Comparison of ENCODE assay signal across 33 cellular contexts in genomic region chr1:193519922-193520321, GRCh38.
A peak's percentile ranks its signal among the peaks of the same experiment; 100 is the strongest.
DNase-seq lines count a peak whose midpoint lies in the region; ATAC-seq, FAIRE-seq and TF ChIP-seq lines count a peak whose summit lies in the region.
"Had no signal": no experiment of that assay in that cellular context is flagged by ENCODE, and none has a peak within 500 bp of the region (broad histone marks: within the 10 kb centered on the region; RNA-seq: fewer than 3 reads in every experiment).

No MANE protein-coding gene starts in this region.

- H3K27ac Mint-ChIP-seq in T-helper 2 cell treated with Interferon-gamma antibody and Interleukin-4, amounts not matched to agents 5 μg/mL and 100 μg/mL, for 36 hours, result no peak overlapping the region
- H3K27ac Mint-ChIP-seq: activated T-cell treated with anti-CD3 and anti-CD28 coated beads, Interleukin-2, amount 50 U/mL, for 24 hours; memory B cell had no signal

- no peak overlapping the region for H4K91ac ChIP-seq in H1 (replicated peaks; ENCODE audit: insufficient read length, low read length)

- H3K79me2 ChIP-seq in OCI-LY1 (ENCODE audit: insufficient read depth, low read length) (no peaks in the 10 kb centered on the region), H1 (ENCODE audit: control insufficient read depth in 1 of 2, insufficient read depth in 2 of 2, low read length in 2 of 2) (no peaks in the 10 kb centered on the region)

- H2BK20ac ChIP-seq in H1 (ENCODE audit: low read length), result no peak overlapping the region

- H3K79me1 ChIP-seq in H1 (ENCODE audit: low read depth, low read length), result no peaks in the 10 kb centered on the region

- 0 out of 2 replicates have a peak overlapping the region, but pooled peaks have one; percentile 80 for H2AFZ ChIP-seq in OCI-LY1 (ENCODE audit: low read length)
- H2AFZ ChIP-seq in H1 (ENCODE audit: low read length), result no peak overlapping the region

- H3K4me3 Mint-ChIP-seq in T-helper 2 cell treated with Interferon-gamma antibody and Interleukin-4, amounts not matched to agents 5 μg/mL and 100 μg/mL, for 36 hours, result no peak overlapping the region
- H3K4me3 Mint-ChIP-seq: activated T-cell treated with anti-CD3 and anti-CD28 coated beads, Interleukin-2, amount 50 U/mL, for 24 hours; memory B cell had no signal

- TF ChIP-seq POLR2A in H1 (IDR thresholded peaks at IDR 0.05; ENCODE audit: control extremely low read depth in 1 of 2, low read depth in 2 of 2, low read length in 2 of 2), result no peak
- no peak for TF ChIP-seq POLR2A in testis (IDR thresholded peaks at IDR 0.05)

- H3K23me2 ChIP-seq in H1 (ENCODE audit: low read depth, low read length), result no peaks in the 10 kb centered on the region

- ATAC-seq in HG02884 (IDR thresholded peaks at IDR 0.05; ENCODE audit: unreplicated experiment) (no peak), GM21390 (IDR thresholded peaks at IDR 0.05; ENCODE audit: unreplicated experiment) (no peak)
- ATAC-seq: left lobe of liver, upper lobe of right lung had no signal

- no peak overlapping the region for H3K18ac ChIP-seq in H1 (ENCODE audit: extremely low read depth, low read length)

- no peaks in the 10 kb centered on the region for H3K9me2 ChIP-seq in OCI-LY1 (ENCODE audit: low read depth, low read length)

- no peak overlapping the region for H4K5ac ChIP-seq in H1 (ENCODE audit: insufficient read length, low read depth, low read length)

- H3K36me3 ChIP-seq in OCI-LY1 (ENCODE audit: insufficient read depth, low read length) (no peaks in the 10 kb centered on the region), H1 (ENCODE audit: control insufficient read depth in 2 of 4, insufficient read depth in 4 of 4, low read length in 3 of 4) (no peaks in the 10 kb centered on the region; a peak in 2 of 8 replicates), testis (ENCODE audit: low read depth, missing control alignments) (no peaks in the 10 kb centered on the region)
- H3K36me3 ChIP-seq: BLaER1, cardiac muscle cell, colonic mucosa, HAP-1, ovary, Peyer's patch, upper lobe of right lung, WERI-Rb-1 had no signal

- WGBS in H1 (ENCODE audit: extremely low coverage in 1 of 2, insufficient coverage in 1 of 2, insufficient read length in 1 of 2, insufficient replicate concordance in 2 of 2, low coverage in 1 of 2, low lambda C conversion rate in 2 of 2, missing lambda C conversion rate in 1 of 2), 2 experiments, result 78% methylated on average over 5 of the region's 5 CpGs; no CpG with 5 or more reads in 1 of the 2 experiments
- WGBS in testis, 2 donors, result 90 to 94% methylated on average over 5 of the region's 5 CpGs

- no peak for TF ChIP-seq EP300 in H1 (IDR thresholded peaks at IDR 0.05; ENCODE audit: borderline replicate concordance in 1 of 2, low read depth in 2 of 2, low read length in 2 of 2)

- peak; percentile 31 to 48 for TF ChIP-seq RAD21 in H1 (IDR thresholded peaks at IDR 0.05 in 1 of 2, conservative IDR thresholded peaks at IDR 0.05 in 1 of 2; ENCODE audit: low read depth in 2 of 2, low read length in 2 of 2)

- H3K4me1 ChIP-seq in OCI-LY1 (ENCODE audit: insufficient read depth, low read length, severe bottlenecking), result no peaks in the 10 kb centered on the region
- no peaks in the 10 kb centered on the region for H3K4me1 ChIP-seq in H1 (replicated peaks in 1 of 4; ENCODE audit: control insufficient read depth in 3 of 4, insufficient read depth in 4 of 4, low read length in 3 of 4)
- H3K4me1 ChIP-seq in testis, result no peaks in the 10 kb centered on the region
- H3K4me1 ChIP-seq: BLaER1, colonic mucosa, HAP-1, Peyer's patch, upper lobe of right lung had no signal

- H3K4ac ChIP-seq in H1 (replicated peaks; ENCODE audit: insufficient read length, low read depth, low read length), result no peak overlapping the region

- no peak overlapping the region for H3K14ac ChIP-seq in H1 (ENCODE audit: insufficient read length)

- H3K27ac ChIP-seq in C4-2B (no peak overlapping the region), OCI-LY1 (ENCODE audit: low read depth, low read length, poor library complexity, severe bottlenecking) (no peak overlapping the region), H1 (ENCODE audit: low read depth, low read length) (no peak overlapping the region), testis (no peak overlapping the region)
- H3K27ac ChIP-seq: BLaER1, cardiac muscle cell, colonic mucosa, epithelial cell of prostate, ovary, Peyer's patch, skin epidermis, upper lobe of right lung, WERI-Rb-1 had no signal

- DNase-seq in H1 (ENCODE audit: low read depth in 1 of 2, low spot score in 2 of 2), result no peak
- no peak for DNase-seq in T-helper 2 cell treated with Interferon-gamma antibody and Interleukin-4, amounts not matched to agents 5 μg/mL and 100 μg/mL, for 36 hours (ENCODE audit: low spot score)
- DNase-seq in testis, result no peak
- DNase-seq: activated CD4-positive, alpha-beta T cell treated with anti-CD3 and anti-CD28 coated beads, Interleukin-2, amount 50 U/mL, for 1 hour; activated gamma-delta T cell; activated T-cell treated with anti-CD3 and anti-CD28 coated beads, Interleukin-2, amount 50 U/mL, for 24 hours; colonic mucosa; DMS79 treated with DMSO at 0.1 percent for 48 hours; effector CD8-positive, alpha-beta T cell; NCI-H1105 treated with DMSO at 0.1 percent for 48 hours; NCI-H187 treated with DMSO at 0.1 percent for 48 hours; NCI-H510A; ovary; Peyer's patch; retina; SHP77 treated with DMSO at 0.1 percent for 48 hours; stimulated activated naive CD4-positive, alpha-beta T cell; T1000; upper lobe of right lung; WERI-Rb-1 had no signal

- intact Hi-C loops in testis (cut with DNase I; ENCODE audit: low total_unique reads), result no loop called here

- H3F3A ChIP-seq in OCI-LY1 (ENCODE audit: insufficient read depth, low read length), result no peaks in the 10 kb centered on the region

- CTCF ChIA-PET in H1 (lab: Charles Lee; ENCODE audit: partially characterized antibody), result interaction anchor here (1.0 to 1.3 kb wide), 4 partner anchors 15 to 173 kb away, joined by 3 read pairs; no protein-coding TSS in a partner anchor

- no peak overlapping the region for H2BK120ac ChIP-seq in H1 (replicated peaks; ENCODE audit: low read depth, low read length)

- H3K4me3 ChIP-seq in OCI-LY1 (ENCODE audit: low read depth, low read length, poor library complexity, severe bottlenecking) (no peak overlapping the region), H1 (ENCODE audit: extremely low read depth in 1 of 4, insufficient read depth in 2 of 4, low read depth in 3 of 4, low read length in 4 of 4) (no peak overlapping the region), testis (no peak overlapping the region)
- H3K4me3 ChIP-seq: BLaER1, cardiac muscle cell, colonic mucosa, HAP-1, ovary, Peyer's patch, skin epidermis, upper lobe of right lung had no signal

- H4K8ac ChIP-seq in H1 (ENCODE audit: extremely low read depth, insufficient read depth, low read length), result no peak overlapping the region

- no peak overlapping the region for H3K56ac ChIP-seq in H1 (replicated peaks; ENCODE audit: insufficient read length, low read depth, low read length)

- H3K9me3 ChIP-seq in OCI-LY1 (ENCODE audit: low read length) (no peaks in the 10 kb centered on the region), H1 (ENCODE audit: insufficient read depth in 2 of 2, low read depth in 1 of 2, low read length in 1 of 2) (no peaks in the 10 kb centered on the region), testis (no peaks in the 10 kb centered on the region)
- H3K9me3 ChIP-seq: BLaER1, colonic mucosa, HAP-1, ovary, Peyer's patch, upper lobe of right lung had no signal

- TF ChIP-seq CTCF in C4-2B (conservative IDR thresholded peaks at IDR 0.05), result peak; percentile 57
- peak; percentile 4 for TF ChIP-seq CTCF in GM12873 (IDR thresholded peaks at IDR 0.05; ENCODE audit: insufficient read depth, low read depth, low read length, missing control alignments)
- TF ChIP-seq CTCF in OCI-LY1 (IDR thresholded peaks at IDR 0.05; ENCODE audit: low read length), result peak; percentile 19; the same call in 1 of the 2 replicates
- peak; percentile 35 to 41 (median 37) for TF ChIP-seq CTCF in H1 (IDR thresholded peaks at IDR 0.05; ENCODE audit: control extremely low read depth in 1 of 3, insufficient read depth in 1 of 3, low read depth in 1 of 3, low read length in 3 of 3)
- TF ChIP-seq CTCF in testis (IDR thresholded peaks at IDR 0.05), result no peak

- POLR2A ChIA-PET in H1 (lab: Charles Lee; ENCODE audit: partially characterized antibody), result no interaction called here

- no peak overlapping the region for H2BK5ac ChIP-seq in H1 (ENCODE audit: low read depth, low read length)

- no peak for FAIRE-seq in H1 (lab: Jason Lieb, UNC)
- FAIRE-seq: astrocyte had no signal

- H3K27me3 ChIP-seq in OCI-LY1 (ENCODE audit: insufficient read depth, low read length) (no peaks in the 10 kb centered on the region), H1 (replicated peaks in 1 of 4; ENCODE audit: control insufficient read depth in 3 of 4, extremely low read depth in 1 of 4, insufficient read depth in 3 of 4, low read length in 3 of 4) (peaks cover 0 to 2% (median 0%) of the 10 kb centered on the region in 4 experiments; a peak in 1 of 7 replicates), testis (no peaks in the 10 kb centered on the region)
- H3K27me3 ChIP-seq: BLaER1, cardiac muscle cell, colonic mucosa, ovary, Peyer's patch, upper lobe of right lung had no signal

- H2BK12ac ChIP-seq in H1 (ENCODE audit: low read depth, low read length), result no peak overlapping the region

- H3K4me1 Mint-ChIP-seq in T-helper 2 cell treated with Interferon-gamma antibody and Interleukin-4, amounts not matched to agents 5 μg/mL and 100 μg/mL, for 36 hours (ENCODE audit: low read depth), result peaks cover 10% of the 10 kb centered on the region
- H3K4me1 Mint-ChIP-seq: memory B cell had no signal

- H3K4me2 ChIP-seq in OCI-LY1 (ENCODE audit: low read length), result no peak overlapping the region
- H3K4me2 ChIP-seq in H1 (ENCODE audit: insufficient read depth in 1 of 2, low read depth in 2 of 2, low read length in 2 of 2), result no peak overlapping the region
- H3K4me2 ChIP-seq: BLaER1 had no signal

- no peak overlapping the region for H2BK15ac ChIP-seq in H1 (ENCODE audit: low read length)

- H4K20me1 ChIP-seq in OCI-LY1 (ENCODE audit: insufficient read depth, low read length) (no peaks in the 10 kb centered on the region), H1 (replicated peaks in 1 of 2; ENCODE audit: control insufficient read depth in 1 of 2, insufficient read depth in 2 of 2, low read length in 2 of 2) (no peaks in the 10 kb centered on the region)
- H4K20me1 ChIP-seq: BLaER1 had no signal

- peaks cover 8% of the 10 kb centered on the region for H3K9me3 Mint-ChIP-seq in T-helper 2 cell treated with Interferon-gamma antibody and Interleukin-4, amounts not matched to agents 5 μg/mL and 100 μg/mL, for 36 hours
- H3K9me3 Mint-ChIP-seq: activated T-cell treated with anti-CD3 and anti-CD28 coated beads, Interleukin-2, amount 50 U/mL, for 24 hours; memory B cell had no signal

- H3K23ac ChIP-seq in H1 (ENCODE audit: insufficient read length), result no peak overlapping the region

- H3K9ac ChIP-seq in OCI-LY1 (ENCODE audit: low read length) (no peak overlapping the region), H1 (replicated peaks in 1 of 4; ENCODE audit: extremely low read depth in 1 of 4, low read depth in 3 of 4, low read length in 3 of 4) (no peak overlapping the region)
- H3K9ac ChIP-seq: BLaER1 had no signal

- H2AK5ac ChIP-seq in H1 (ENCODE audit: low read depth, low read length), result no peak overlapping the region

- peaks cover 7% of the 10 kb centered on the region for H3K36me3 Mint-ChIP-seq in T-helper 2 cell treated with Interferon-gamma antibody and Interleukin-4, amounts not matched to agents 5 μg/mL and 100 μg/mL, for 36 hours (ENCODE audit: low read depth)
- H3K36me3 Mint-ChIP-seq: memory B cell had no signal

- H3K27me3 Mint-ChIP-seq in T-helper 2 cell treated with Interferon-gamma antibody and Interleukin-4, amounts not matched to agents 5 μg/mL and 100 μg/mL, for 36 hours (ENCODE audit: low read depth), result no peaks in the 10 kb centered on the region
- H3K27me3 Mint-ChIP-seq: activated T-cell treated with anti-CD3 and anti-CD28 coated beads, Interleukin-2, amount 50 U/mL, for 24 hours had no signal

Comparison
In these comparisons a context has a peak if more than half of its experiments do, and no peak if none do; other contexts are left out.
1. CTCF ChIP-seq: peak in C4-2B (single experiment), GM12873 (single experiment), OCI-LY1 (single experiment) and H1 (3 of 3); none in testis (0 of 3).